Comparison of ENCODE assay signal across 19 cellular contexts in genomic region chr2:217923007-217923686, GRCh38.
DNase-seq lines count a peak whose midpoint lies in the region; ATAC-seq, FAIRE-seq and TF ChIP-seq lines count a peak whose summit lies in the region.
"Had no signal": no experiment of that assay in that cellular context is flagged by ENCODE, and none has a peak within 500 bp of the region (broad histone marks: within the 10 kb centered on the region; RNA-seq: fewer than 3 reads in every experiment).

No MANE protein-coding gene starts in this region.

- FAIRE-seq in HTR-8/SVneo (lab: Jason Lieb, UNC): no peak
- FAIRE-seq: A204.1, GM12892 had no signal

- TF ChIP-seq CTCF in heart left ventricle (IDR thresholded peaks at IDR 0.05) (no peak), uterus (IDR thresholded peaks at IDR 0.05) (no peak)

- 77 to 81% (median 80%) methylated on average over 7 to 8 of the region's 8 CpGs for WGBS in heart left ventricle, 4 donors

- H3K27ac ChIP-seq in heart left ventricle: peak overlapping the region; percentile 74 to 99 (median 94)
- H3K27ac ChIP-seq in rectal smooth muscle tissue (ENCODE audit: low read depth, low read length): peak overlapping the region; percentile 98
- peak overlapping the region; percentile 92 to 97 for H3K27ac ChIP-seq in uterus

- H3K27me3 ChIP-seq in heart left ventricle: no peaks in the 10 kb centered on the region
- H3K27me3 ChIP-seq in rectal smooth muscle tissue (ENCODE audit: control insufficient read depth, insufficient read depth, low read length): no peaks in the 10 kb centered on the region
- no peaks in the 10 kb centered on the region for H3K27me3 ChIP-seq in uterus

- intact Hi-C loops in heart left ventricle (cut with DNase I): no loop called here
- intact Hi-C loops in left ventricle myocardium superior (cut with micrococcal nuclease): no loop called here
- intact Hi-C loops in left colon (cut with DNase I, micrococcal nuclease): no loop called here
- intact Hi-C loops in uterus (cut with DNase I; ENCODE audit: low total_unique reads): no loop called here
- intact Hi-C loops in posterior cingulate gyrus (cut with DNase I): no loop called here

- peak overlapping the region in 2 of 12 donors; percentile 2 to 4 for H3K4me3 ChIP-seq in heart left ventricle
- no peak overlapping the region for H3K4me3 ChIP-seq in rectal smooth muscle tissue (ENCODE audit: low read length)
- no peak overlapping the region for H3K4me3 ChIP-seq in uterus

- H3K36me3 ChIP-seq in heart left ventricle (peaks cover 0 to 34% (median 16%) of the 10 kb centered on the region in 9 donors), rectal smooth muscle tissue (ENCODE audit: control insufficient read depth, insufficient read depth, low read length) (no peaks in the 10 kb centered on the region), uterus (no peaks in the 10 kb centered on the region)

- no peak overlapping the region for H3K9ac ChIP-seq in rectal smooth muscle tissue (ENCODE audit: low read length)

- no peaks in the 10 kb centered on the region for H3K9me3 ChIP-seq in heart left ventricle
- no peaks in the 10 kb centered on the region for H3K9me3 ChIP-seq in uterus

- TF ChIP-seq POLR2A in heart left ventricle (IDR thresholded peaks at IDR 0.05) (no peak), uterus (IDR thresholded peaks at IDR 0.05) (no peak)

- no peak for ATAC-seq in heart left ventricle
- ATAC-seq in left ventricle myocardium superior: no peak
- peak; percentile 14 for ATAC-seq in left colon
- no peak for ATAC-seq in GM19463 (IDR thresholded peaks at IDR 0.05; ENCODE audit: unreplicated experiment)

- H3K4me1 ChIP-seq in heart left ventricle: peaks cover 63 to 100% (median 99%) of the 10 kb centered on the region in 12 donors
- H3K4me1 ChIP-seq in rectal smooth muscle tissue (ENCODE audit: control insufficient read depth, insufficient read depth, low read length): peaks cover 85% of the 10 kb centered on the region
- peaks cover 45 to 56% of the 10 kb centered on the region in 2 donors for H3K4me1 ChIP-seq in uterus

- DNase-seq in heart left ventricle (peak in 1 of 5 donors; percentile 16), left ventricle myocardium superior (no peak), left colon (no peak), uterus (no peak), HTR-8/SVneo (ENCODE audit: insufficient read length, low spot score) (no peak), posterior cingulate gyrus (no peak)
- DNase-seq: activated CD4-positive, alpha-beta T cell treated with anti-CD3 and anti-CD28 coated beads for 1 hour; activated naive CD4-positive, alpha-beta T cell treated with anti-CD3 and anti-CD28 coated beads, Interleukin-2, amount 50 U/mL, for 16 hours; CD4-positive, alpha-beta memory T cell; EL; MM.1S; NCI-H2029 treated with DMSO at 0.1 percent for 48 hours; NCI-H82; RPMI8226; T-helper 2 cell had no signal
